In the genomic region with DNA sequence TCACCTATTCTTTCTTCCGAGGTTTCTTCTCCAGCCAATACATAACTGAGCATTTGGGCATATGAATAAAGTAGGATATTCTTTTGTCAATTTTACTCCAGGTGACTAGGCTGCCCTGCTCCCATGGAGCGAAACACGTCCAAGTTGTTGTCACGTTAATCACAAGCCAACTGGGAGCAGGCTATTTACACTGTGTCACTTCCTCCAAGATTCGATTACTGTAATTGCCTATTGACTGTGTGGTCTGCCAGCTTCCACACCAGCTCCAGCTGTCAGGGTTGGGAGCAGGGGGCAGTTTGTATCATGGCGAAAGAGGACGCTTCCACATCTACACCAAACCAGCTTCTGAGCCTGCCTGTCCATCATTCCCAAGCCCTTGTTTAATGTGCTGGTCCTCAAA, we compare ENCODE assay signal across 24 cellular contexts.
A peak's percentile ranks its signal among the peaks of the same experiment; 100 is the strongest.
DNase-seq lines count a peak whose midpoint lies in the region; ATAC-seq and TF ChIP-seq lines count a peak whose summit lies in the region.
"Had no signal": no experiment of that assay in that cellular context is flagged by ENCODE, and none has a peak within 500 bp of the region (broad histone marks: within the 10 kb centered on the region; RNA-seq: fewer than 3 reads in every experiment).

No MANE protein-coding gene starts in this region.

- no peaks in the 10 kb centered on the region for H3K9me3 ChIP-seq in esophagus squamous epithelium
- H3K9me3 ChIP-seq: heart left ventricle, sigmoid colon had no signal

- peaks cover 13% of the 10 kb centered on the region for H3K27me3 Mint-ChIP-seq in stimulated activated naive CD8-positive, alpha-beta T cell treated with anti-CD3 and anti-CD28 coated beads, Interleukin-15, amount 100 ng/mL, for 72 hours
- no peaks in the 10 kb centered on the region; the same call in none of the 2 replicates for H3K27me3 Mint-ChIP-seq in HFFc6 (ENCODE audit: insufficient read depth)

- H3K27me3 ChIP-seq in esophagus squamous epithelium, result peaks cover 0 to 6% (median 0%) of the 10 kb centered on the region in 4 donors
- H3K27me3 ChIP-seq: BLaER1 treated with 17β-estradiol and CSF1 and Interleukin-3, amounts not matched to agents 10 nM and 100 nM; sigmoid colon had no signal

- no peak for TF ChIP-seq POLR2A in esophagus squamous epithelium (IDR thresholded peaks at IDR 0.05)

- H3K4me3 Mint-ChIP-seq in stimulated activated naive CD8-positive, alpha-beta T cell treated with anti-CD3 and anti-CD28 coated beads, Interleukin-15, amount 100 ng/mL, for 72 hours, result no peak overlapping the region
- H3K4me3 Mint-ChIP-seq in HFFc6, result no peak overlapping the region
- H3K4me3 Mint-ChIP-seq: activated naive CD4-positive, alpha-beta T cell treated with anti-CD3 and anti-CD28 coated beads, Interleukin-2, amount 50 U/mL, for 24 hours; activated T-helper 1 cell treated with anti-CD3 and anti-CD28 coated beads, Interleukin-12 subunit alpha, Interleukin-12 subunit beta, Interleukin-2, Interleukin-4 antibody, amounts not matched to agents 30 ng/mL and 10 ng/mL and 1 ng/mL, durations not matched to agents 14 hours and 24 hours and 36 hours; natural killer cell; T-helper 1 cell treated with Interleukin-12 subunit alpha and Interleukin-12 subunit beta and Interleukin-4 antibody, amounts not matched to agents 30 μg/mL and 1 μg/mL, for 36 hours had no signal

- H3K36me3 Mint-ChIP-seq in HFFc6 (ENCODE audit: low read depth), result peaks cover 5% of the 10 kb centered on the region
- H3K36me3 Mint-ChIP-seq: activated naive CD4-positive, alpha-beta T cell treated with anti-CD3 and anti-CD28 coated beads, Interleukin-2, amount 50 U/mL, for 24 hours; natural killer cell had no signal

- H3K27ac ChIP-seq in esophagus squamous epithelium, result no peak overlapping the region
- H3K27ac ChIP-seq: BLaER1 treated with 17β-estradiol and CSF1 and Interleukin-3, amounts not matched to agents 10 nM and 100 nM; heart left ventricle; sigmoid colon had no signal

- intact Hi-C loops in esophagus squamous epithelium (cut with DNase I), result no loop called here

- H3K27ac Mint-ChIP-seq in stimulated activated naive CD8-positive, alpha-beta T cell treated with anti-CD3 and anti-CD28 coated beads, Interleukin-15, amount 100 ng/mL, for 72 hours, result no peak overlapping the region
- H3K27ac Mint-ChIP-seq in HFFc6, result no peak overlapping the region
- H3K27ac Mint-ChIP-seq: activated naive CD4-positive, alpha-beta T cell treated with anti-CD3 and anti-CD28 coated beads, Interleukin-2, amount 50 U/mL, for 24 hours; activated T-helper 1 cell treated with anti-CD3 and anti-CD28 coated beads, Interleukin-12 subunit alpha, Interleukin-12 subunit beta, Interleukin-2, Interleukin-4 antibody, amounts not matched to agents 30 ng/mL and 10 ng/mL and 1 ng/mL, durations not matched to agents 14 hours and 24 hours and 36 hours; natural killer cell; T-helper 1 cell treated with Interleukin-12 subunit alpha and Interleukin-12 subunit beta and Interleukin-4 antibody, amounts not matched to agents 30 μg/mL and 1 μg/mL, for 36 hours had no signal

- ATAC-seq in left lobe of liver, result peak; percentile 73
- no peak for ATAC-seq in stimulated activated naive CD8-positive, alpha-beta T cell treated with anti-CD3 and anti-CD28 coated beads, Interleukin-15, amount 100 ng/mL, for 72 hours
- ATAC-seq: heart left ventricle, natural killer cell had no signal

- H3K4me1 Mint-ChIP-seq in stimulated activated naive CD8-positive, alpha-beta T cell treated with anti-CD3 and anti-CD28 coated beads, Interleukin-15, amount 100 ng/mL, for 72 hours, result no peaks in the 10 kb centered on the region
- H3K4me1 Mint-ChIP-seq in HFFc6 (ENCODE audit: low read depth), result no peaks in the 10 kb centered on the region
- H3K4me1 Mint-ChIP-seq: activated naive CD4-positive, alpha-beta T cell treated with anti-CD3 and anti-CD28 coated beads, Interleukin-2, amount 50 U/mL, for 24 hours; natural killer cell had no signal

- TF ChIP-seq CTCF in esophagus squamous epithelium (IDR thresholded peaks at IDR 0.05) (no peak), HFFc6 (IDR thresholded peaks at IDR 0.05) (no peak)

- H3K9me3 Mint-ChIP-seq in stimulated activated naive CD8-positive, alpha-beta T cell treated with anti-CD3 and anti-CD28 coated beads, Interleukin-15, amount 100 ng/mL, for 72 hours, result no peaks in the 10 kb centered on the region
- peaks cover 57% of the 10 kb centered on the region for H3K9me3 Mint-ChIP-seq in HFFc6
- H3K9me3 Mint-ChIP-seq: natural killer cell; T-helper 1 cell treated with Interleukin-12 subunit alpha and Interleukin-12 subunit beta and Interleukin-4 antibody, amounts not matched to agents 30 μg/mL and 1 μg/mL, for 36 hours had no signal

- peak; percentile 87 for DNase-seq in DMS153 (lab: John Stamatoyannopoulos, UW)
- peak; percentile 88 for DNase-seq in NCI-H146 (lab: John Stamatoyannopoulos, UW)
- DNase-seq in NCI-H82 treated with DMSO at 0.1 percent for 48 hours (lab: John Stamatoyannopoulos, UW; ENCODE audit: unreplicated experiment), result peak; percentile 60
- no peak for DNase-seq in left lobe of liver (ENCODE audit: low spot score)
- DNase-seq in esophagus squamous epithelium (lab: John Stamatoyannopoulos, UW), result no peak
- no peak for DNase-seq in stimulated activated naive CD8-positive, alpha-beta T cell treated with anti-CD3 and anti-CD28 coated beads, Interleukin-15, amount 100 ng/mL, for 72 hours
- DNase-seq in putamen (ENCODE audit: low spot score), result no peak
- DNase-seq in HFFc6, result no peak
- DNase-seq: activated CD4-positive, alpha-beta T cell treated with anti-CD3 and anti-CD28 coated beads for 48 hours; aorta; central memory CD4-positive, alpha-beta T cell; dermis blood vessel endothelial cell; H7; heart left ventricle; natural killer cell; NCI-H187; NCI-H526; Right ventricle myocardium superior; sigmoid colon; substantia nigra had no signal

- H3K4me3 ChIP-seq in esophagus squamous epithelium, result no peak overlapping the region
- H3K4me3 ChIP-seq: BLaER1 treated with 17β-estradiol and CSF1 and Interleukin-3, amounts not matched to agents 10 nM and 100 nM; heart left ventricle; sigmoid colon had no signal

- no peaks in the 10 kb centered on the region for H3K36me3 ChIP-seq in esophagus squamous epithelium
- H3K36me3 ChIP-seq: BLaER1 treated with 17β-estradiol and CSF1 and Interleukin-3, amounts not matched to agents 10 nM and 100 nM; heart left ventricle; sigmoid colon had no signal

- WGBS in esophagus squamous epithelium, 2 donors, result 57 to 59% methylated on average over 7 of the region's 7 CpGs

- peaks cover 0 to 5% (median 0%) of the 10 kb centered on the region in 3 donors for H3K4me1 ChIP-seq in esophagus squamous epithelium
- H3K4me1 ChIP-seq: BLaER1 treated with 17β-estradiol and CSF1 and Interleukin-3, amounts not matched to agents 10 nM and 100 nM; heart left ventricle; sigmoid colon had no signal

Comparison
In these comparisons a context has a peak if more than half of its experiments do, and no peak if none do; other contexts are left out.
1. DNase-seq: peak in DMS153 (single experiment), NCI-H146 (single experiment) and NCI-H82 treated with DMSO at 0.1 percent for 48 hours (single experiment); none in left lobe of liver (single experiment), esophagus squamous epithelium (single experiment), stimulated activated naive CD8-positive, alpha-beta T cell treated with anti-CD3 and anti-CD28 coated beads, Interleukin-15, amount 100 ng/mL, for 72 hours (0 of 2), putamen (single experiment) and HFFc6 (single experiment).